Comparison of ENCODE assay signal across 1 cellular context in genomic region chr11:134401825-134402809, GRCh38.
TF ChIP-seq lines count a peak whose summit lies in the region.

No MANE protein-coding gene starts in this region.

TF ChIP-seq in GM23338, 12 proteins besides CTCF, POLR2A, EP300 and RAD21 (continued from another document):
- TF ChIP-seq ZNF462 (CRISPR knock-in tag; IDR thresholded peaks at IDR 0.05) (no peak), CREB1 (CRISPR knock-in tag; IDR thresholded peaks at IDR 0.05; ENCODE audit: low read depth) (no peak), ZNF331 (CRISPR knock-in tag; IDR thresholded peaks at IDR 0.05; ENCODE audit: low read depth) (no peak), JUNB (IDR thresholded peaks at IDR 0.05; ENCODE audit: unreplicated experiment) (no peak), NANOG (IDR thresholded peaks at IDR 0.05; ENCODE audit: borderline replicate concordance) (no peak), STAT1 (IDR thresholded peaks at IDR 0.05; ENCODE audit: unreplicated experiment) (no peak), ZNF114 (CRISPR knock-in tag; IDR thresholded peaks at IDR 0.05) (no peak), POLR2AphosphoS5 (IDR thresholded peaks at IDR 0.05; ENCODE audit: low read depth) (no peak), ETS1 (IDR thresholded peaks at IDR 0.05) (no peak)
